ENCODE assay signal across 21 cellular contexts in genomic region chr20:33276303-33277113, GRCh38. TPM values are rescaled to one million over a fixed set of nuclear protein-coding genes. Genes with fewer than 3 reads are reported as not detected.
A peak's percentile ranks its signal among the peaks of the same experiment; 100 is the strongest.
DNase-seq lines count a peak whose midpoint lies in the region; ATAC-seq and TF ChIP-seq lines count a peak whose summit lies in the region.
"Had no signal": no experiment of that assay in that cellular context is flagged by ENCODE, and none has a peak within 500 bp of the region (broad histone marks: within the 10 kb centered on the region; RNA-seq: fewer than 3 reads in every experiment).

No MANE protein-coding gene starts in this region.

- H3K23ac ChIP-seq in H9 (ENCODE audit: insufficient read length, low read depth, low read length): no peak overlapping the region

- DNase-seq in Calu3 (no peak), H9 (peak; percentile 41), chondrocyte (ENCODE audit: low spot score) (peak; percentile 59), cerebellar nuclear complex (lab: John Stamatoyannopoulos, UW) (no peak), hepatic stellate cell (ENCODE audit: low spot score) (no peak)
- no peak for DNase-seq in activated T-helper 1 cell treated with anti-CD3 and anti-CD28 coated beads, Interleukin-12 subunit alpha, Interleukin-12 subunit beta, Interleukin-2, Interleukin-4 antibody, amounts not matched to agents 30 ng/mL and 10 ng/mL and 1 ng/mL, durations not matched to agents 14 hours and 24 hours and 36 hours (ENCODE audit: low spot score)
- DNase-seq: AML-193; CD4-positive, CD25-positive, alpha-beta regulatory T cell; GM23248; HFFc6; MG63; NCI-H1105 treated with DMSO at 0.1 percent for 48 hours; NCI-H187 treated with DMSO at 0.1 percent for 48 hours; NCI-H446 treated with DMSO at 0.1 percent for 48 hours; NCI-H774; Peyer's patch; SHP77 had no signal

- CTCF ChIA-PET in Calu3 (lab: Charles Lee): interaction anchor here (1.3 to 1.4 kb wide), 2 partner anchors 14 to 17 kb away, joined by 4 to 5 read pairs; no protein-coding TSS in a partner anchor

- ATAC-seq in HG02571 (IDR thresholded peaks at IDR 0.05; ENCODE audit: unreplicated experiment): no peak

- no peak overlapping the region for H3K56ac ChIP-seq in H9 (ENCODE audit: insufficient read length, low read depth, low read length)

- H4K5ac ChIP-seq in H9 (ENCODE audit: insufficient read length, low read depth, low read length): no peak overlapping the region

- no peak overlapping the region for H2BK15ac ChIP-seq in H9 (ENCODE audit: low read depth, low read length)

- no peak overlapping the region for H3K4ac ChIP-seq in H9 (ENCODE audit: low read depth, low read length)

- H3K36me3 Mint-ChIP-seq in Calu3 (ENCODE audit: insufficient read depth, unreplicated experiment) (peaks cover 10% of the 10 kb centered on the region), H9 (ENCODE audit: insufficient read depth in 1 of 3, low read depth in 3 of 3) (no peaks in the 10 kb centered on the region), chondrocyte (ENCODE audit: low read depth) (no peaks in the 10 kb centered on the region)
- H3K36me3 Mint-ChIP-seq in activated T-helper 1 cell treated with anti-CD3 and anti-CD28 coated beads, Interleukin-12 subunit alpha, Interleukin-12 subunit beta, Interleukin-2, Interleukin-4 antibody, amounts not matched to agents 30 ng/mL and 10 ng/mL and 1 ng/mL, durations not matched to agents 14 hours and 24 hours and 36 hours (ENCODE audit: low read depth): no peaks in the 10 kb centered on the region
- H3K36me3 Mint-ChIP-seq: CD4-positive, CD25-positive, alpha-beta regulatory T cell had no signal

- H2BK120ac ChIP-seq in H9 (ENCODE audit: low read depth, low read length, poor library complexity, severe bottlenecking): no peak overlapping the region

- H3K18ac ChIP-seq in H9 (ENCODE audit: insufficient read length, low read depth, low read length): no peak overlapping the region

- H3K23me2 ChIP-seq in H9 (ENCODE audit: insufficient read length, low read depth, low read length, poor library complexity, severe bottlenecking): no peaks in the 10 kb centered on the region

- no peak overlapping the region for H2AFZ ChIP-seq in H9 (ENCODE audit: low read length)
- H2AFZ ChIP-seq: GM23248 had no signal

- H3K36me3 ChIP-seq in mucosa of stomach (ENCODE audit: control insufficient read depth, insufficient read depth, low read length): no peaks in the 10 kb centered on the region
- H3K36me3 ChIP-seq: MG63, Peyer's patch had no signal

- H2BK12ac ChIP-seq in H9 (ENCODE audit: insufficient read length, low read depth, low read length): no peak overlapping the region

- H2AK5ac ChIP-seq in H9 (ENCODE audit: insufficient read length, low read length): no peak overlapping the region

- no peak overlapping the region for H3K27ac ChIP-seq in H9 (ENCODE audit: insufficient read length, low read depth, low read length)
- H3K27ac ChIP-seq: GM23248, HL-60, KMS-11, Peyer's patch had no signal

- H3K9me3 Mint-ChIP-seq in Calu3 (ENCODE audit: low read depth, unreplicated experiment) (peaks cover 3% of the 10 kb centered on the region), H9 (no peaks in the 10 kb centered on the region), chondrocyte (ENCODE audit: low read depth) (no peaks in the 10 kb centered on the region)
- no peaks in the 10 kb centered on the region for H3K9me3 Mint-ChIP-seq in activated T-helper 1 cell treated with anti-CD3 and anti-CD28 coated beads, Interleukin-12 subunit alpha, Interleukin-12 subunit beta, Interleukin-2, Interleukin-4 antibody, amounts not matched to agents 30 ng/mL and 10 ng/mL and 1 ng/mL, durations not matched to agents 14 hours and 24 hours and 36 hours
- H3K9me3 Mint-ChIP-seq: HFFc6 had no signal

- intact Hi-C loops in Calu3 (cut with micrococcal nuclease; ENCODE audit: unreplicated experiment): no loop called here
- intact Hi-C loops in activated T-helper 1 cell treated with anti-CD3 and anti-CD28 coated beads, Interleukin-12 subunit alpha, Interleukin-12 subunit beta, Interleukin-2, Interleukin-4 antibody, amounts not matched to agents 30 ng/mL and 10 ng/mL and 1 ng/mL, durations not matched to agents 14 hours and 24 hours and 36 hours (cut with micrococcal nuclease): no loop called here

- no peak overlapping the region for H3K4me3 ChIP-seq in mucosa of stomach (ENCODE audit: low read length)
- H3K4me3 ChIP-seq: GM23248, MG63, Peyer's patch had no signal

- no peaks in the 10 kb centered on the region for H3K9me3 ChIP-seq in H9 (ENCODE audit: control insufficient read depth, low read depth, low read length)
- no peaks in the 10 kb centered on the region for H3K9me3 ChIP-seq in mucosa of stomach (ENCODE audit: control insufficient read depth, low read length)
- H3K9me3 ChIP-seq: MG63, Peyer's patch had no signal

- no CpG with 5 or more reads among the region's 12 CpGs for WGBS in H9 (ENCODE audit: extremely low coverage, insufficient read length, low lambda C conversion rate)

- no peak for TF ChIP-seq CTCF in Calu3 (IDR thresholded peaks at IDR 0.05; ENCODE audit: unreplicated experiment)
- TF ChIP-seq CTCF in H9 (conservative IDR thresholded peaks at IDR 0.05): no peak
- no peak for TF ChIP-seq CTCF in chondrocyte (IDR thresholded peaks at IDR 0.05)

- no peak overlapping the region for H4K8ac ChIP-seq in H9 (replicated peaks; ENCODE audit: insufficient read length, low read depth, low read length)

- H2BK5ac ChIP-seq in H9 (ENCODE audit: insufficient read length, low read length): no peak overlapping the region

- no peak overlapping the region for H4K91ac ChIP-seq in H9 (ENCODE audit: insufficient read length, low read depth, low read length)

- H3K4me2 ChIP-seq in H9 (ENCODE audit: insufficient read depth, insufficient read length, low read length): no peak overlapping the region
- H3K4me2 ChIP-seq: KMS-11 had no signal

- H3K27me3 Mint-ChIP-seq in Calu3 (ENCODE audit: unreplicated experiment) (no peaks in the 10 kb centered on the region), H9 (ENCODE audit: low read depth) (peaks cover 15% of the 10 kb centered on the region), chondrocyte (ENCODE audit: low read depth) (peaks cover 70% of the 10 kb centered on the region)
- peaks cover 7% of the 10 kb centered on the region for H3K27me3 Mint-ChIP-seq in activated T-helper 1 cell treated with anti-CD3 and anti-CD28 coated beads, Interleukin-12 subunit alpha, Interleukin-12 subunit beta, Interleukin-2, Interleukin-4 antibody, amounts not matched to agents 30 ng/mL and 10 ng/mL and 1 ng/mL, durations not matched to agents 14 hours and 24 hours and 36 hours (ENCODE audit: insufficient read depth)

- no peaks in the 10 kb centered on the region for H3K27me3 ChIP-seq in H9 (ENCODE audit: insufficient read depth, low read length)
- no peaks in the 10 kb centered on the region for H3K27me3 ChIP-seq in mucosa of stomach (ENCODE audit: control insufficient read depth, insufficient read depth, low read length)
- H3K27me3 ChIP-seq: MG63, Peyer's patch had no signal

- H3K4me3 Mint-ChIP-seq in Calu3 (ENCODE audit: low read depth, unreplicated experiment) (no peak overlapping the region), H9 (no peak overlapping the region), chondrocyte (ENCODE audit: unreplicated experiment) (no peak overlapping the region)
- H3K4me3 Mint-ChIP-seq in activated T-helper 1 cell treated with anti-CD3 and anti-CD28 coated beads, Interleukin-12 subunit alpha, Interleukin-12 subunit beta, Interleukin-2, Interleukin-4 antibody, amounts not matched to agents 30 ng/mL and 10 ng/mL and 1 ng/mL, durations not matched to agents 14 hours and 24 hours and 36 hours: no peak overlapping the region
- H3K4me3 Mint-ChIP-seq: CD4-positive, CD25-positive, alpha-beta regulatory T cell; HFFc6 had no signal

- H3K4me1 Mint-ChIP-seq in Calu3 (ENCODE audit: low read depth, unreplicated experiment): peaks cover 81% of the 10 kb centered on the region
- peaks cover 19 to 30% of the 10 kb centered on the region in 2 experiments for H3K4me1 Mint-ChIP-seq in H9
- no peaks in the 10 kb centered on the region for H3K4me1 Mint-ChIP-seq in chondrocyte (ENCODE audit: low read depth)
- peaks cover 5% of the 10 kb centered on the region for H3K4me1 Mint-ChIP-seq in activated T-helper 1 cell treated with anti-CD3 and anti-CD28 coated beads, Interleukin-12 subunit alpha, Interleukin-12 subunit beta, Interleukin-2, Interleukin-4 antibody, amounts not matched to agents 30 ng/mL and 10 ng/mL and 1 ng/mL, durations not matched to agents 14 hours and 24 hours and 36 hours (ENCODE audit: low read depth)
- H3K4me1 Mint-ChIP-seq: CD4-positive, CD25-positive, alpha-beta regulatory T cell had no signal

- no peak overlapping the region for H3T11ph ChIP-seq in H9 (ENCODE audit: low read length)

- no peak overlapping the region for H3K14ac ChIP-seq in H9 (ENCODE audit: insufficient read depth, low read length)

- no peak overlapping the region for H2BK20ac ChIP-seq in H9 (ENCODE audit: low read depth, low read length, poor library complexity, severe bottlenecking)

- H3K27ac Mint-ChIP-seq in Calu3 (ENCODE audit: unreplicated experiment): peak overlapping the region; percentile 47
- no peak overlapping the region; a peak in 1 of 7 replicates for H3K27ac Mint-ChIP-seq in H9
- H3K27ac Mint-ChIP-seq in chondrocyte (ENCODE audit: unreplicated experiment): no peak overlapping the region
- no peak overlapping the region for H3K27ac Mint-ChIP-seq in activated T-helper 1 cell treated with anti-CD3 and anti-CD28 coated beads, Interleukin-12 subunit alpha, Interleukin-12 subunit beta, Interleukin-2, Interleukin-4 antibody, amounts not matched to agents 30 ng/mL and 10 ng/mL and 1 ng/mL, durations not matched to agents 14 hours and 24 hours and 36 hours
- H3K27ac Mint-ChIP-seq: HFFc6 had no signal

- H3K9ac ChIP-seq in H9 (ENCODE audit: extremely low read depth, insufficient read length, low read length) (no peak overlapping the region), mucosa of stomach (ENCODE audit: low read length) (peak overlapping the region; percentile 29)
- H3K9ac ChIP-seq: GM23248, KMS-11 had no signal

- no peaks in the 10 kb centered on the region for H3K79me2 ChIP-seq in H9 (ENCODE audit: insufficient read depth, low read length)

- peaks cover 2% of the 10 kb centered on the region for H4K20me1 ChIP-seq in H9 (ENCODE audit: control insufficient read depth, insufficient read depth, insufficient read length)

- BruUV-seq in Calu3 (replicated peaks; lab: Mats Ljungman, UMichigan): no TSS peak

- H3K79me1 ChIP-seq in H9 (ENCODE audit: insufficient read depth, low read depth, low read length, poor library complexity, severe bottlenecking): no peaks in the 10 kb centered on the region

- H3K4me1 ChIP-seq in H9 (ENCODE audit: insufficient read depth, low read length): no peaks in the 10 kb centered on the region; the same call in 1 of the 2 replicates
- peaks cover 65% of the 10 kb centered on the region for H3K4me1 ChIP-seq in mucosa of stomach (ENCODE audit: control insufficient read depth, insufficient read depth, low read length)
- H3K4me1 ChIP-seq: Peyer's patch had no signal

RNA-seq across cellular contexts. Expression of gene BPIFB1, which starts 6.5 kb away (rescaled TPM):
- total RNA-seq in Calu3 (2022) (8.5 and 9.2 TPM in 2 replicates), H9 (2021) (not detected in 2 replicates), chondrocyte (not detected in 3 replicates)
- not detected in 2 replicates for total RNA-seq in activated T-helper 1 cell treated with anti-CD3 and anti-CD28 coated beads, Interleukin-12 subunit alpha, Interleukin-12 subunit beta, Interleukin-2, Interleukin-4 antibody, amounts not matched to agents 30 ng/mL and 10 ng/mL and 1 ng/mL, durations not matched to agents 14 hours and 24 hours and 36 hours
- total RNA-seq: CD4-positive, CD25-positive, alpha-beta regulatory T cell; GM23248; HFFc6; Peyer's patch had no signal

RNA-seq across cellular contexts. Expression of gene BPIFA1, which starts 40.7 kb away (rescaled TPM):
- total RNA-seq in Calu3 (2022): not detected in 2 replicates
- total RNA-seq in H9 (2021): not detected in 2 replicates
- total RNA-seq in chondrocyte: not detected in 3 replicates
- total RNA-seq in activated T-helper 1 cell treated with anti-CD3 and anti-CD28 coated beads, Interleukin-12 subunit alpha, Interleukin-12 subunit beta, Interleukin-2, Interleukin-4 antibody, amounts not matched to agents 30 ng/mL and 10 ng/mL and 1 ng/mL, durations not matched to agents 14 hours and 24 hours and 36 hours: not detected in 2 replicates
- total RNA-seq: CD4-positive, CD25-positive, alpha-beta regulatory T cell; GM23248; HFFc6; Peyer's patch had no signal

RNA-seq across cellular contexts. Expression of gene BPIFA3, which starts 59.4 kb away (rescaled TPM):
- total RNA-seq in Calu3 (2022) (not detected in 2 replicates), H9 (2021) (not detected in 2 replicates), chondrocyte (not detected in 3 replicates)
- not detected in 2 replicates for total RNA-seq in activated T-helper 1 cell treated with anti-CD3 and anti-CD28 coated beads, Interleukin-12 subunit alpha, Interleukin-12 subunit beta, Interleukin-2, Interleukin-4 antibody, amounts not matched to agents 30 ng/mL and 10 ng/mL and 1 ng/mL, durations not matched to agents 14 hours and 24 hours and 36 hours
- total RNA-seq: CD4-positive, CD25-positive, alpha-beta regulatory T cell; GM23248; HFFc6; Peyer's patch had no signal

Comparison
In these comparisons a context has a peak if more than half of its experiments do, and no peak if none do; other contexts are left out.
1. DNase-seq: peak in H9 (single experiment) and chondrocyte (single experiment); none in Calu3 (single experiment), activated T-helper 1 cell treated with anti-CD3 and anti-CD28 coated beads, Interleukin-12 subunit alpha, Interleukin-12 subunit beta, Interleukin-2, Interleukin-4 antibody, amounts not matched to agents 30 ng/mL and 10 ng/mL and 1 ng/mL, durations not matched to agents 14 hours and 24 hours and 36 hours (single experiment), cerebellar nuclear complex (0 of 2) and hepatic stellate cell (single experiment).